Comparison of ENCODE assay signal across 1 cellular context in genomic region chr5:1800470-1801060, GRCh38.
TF ChIP-seq lines count a peak whose summit lies in the region.

No MANE protein-coding gene starts in this region.

TF ChIP-seq in K562, 482 proteins besides CTCF, POLR2A, EP300 and RAD21 (continued from another document and continues in another):
- no peak for TF ChIP-seq ZBTB5 (IDR thresholded peaks at IDR 0.05)
- no peak for TF ChIP-seq NFATC3 (IDR thresholded peaks at IDR 0.05)
- no peak for TF ChIP-seq PRMT5 (CRISPR knock-in tag; IDR thresholded peaks at IDR 0.05)
- no peak for TF ChIP-seq ZNF584 (CRISPR knock-in tag; IDR thresholded peaks at IDR 0.05; ENCODE audit: low read depth)
- TF ChIP-seq PKNOX1 (IDR thresholded peaks at IDR 0.05): peak; percentile 43
- TF ChIP-seq BCL6 (CRISPR knock-in tag; IDR thresholded peaks at IDR 0.05): no peak
- TF ChIP-seq HOMEZ (CRISPR knock-in tag; IDR thresholded peaks at IDR 0.05): no peak
- no peak for TF ChIP-seq E2F5 (CRISPR knock-in tag; IDR thresholded peaks at IDR 0.05)
- no peak for TF ChIP-seq NR2C2 (CRISPR knock-in tag; IDR thresholded peaks at IDR 0.05)
- no peak for TF ChIP-seq NR2C2 (tag; IDR thresholded peaks at IDR 0.05)
- TF ChIP-seq RFX1 (IDR thresholded peaks at IDR 0.05): no peak
- no peak for TF ChIP-seq ZBTB1 (CRISPR knock-in tag; IDR thresholded peaks at IDR 0.05; ENCODE audit: borderline replicate concordance, low read depth)
- TF ChIP-seq SP2 (IDR thresholded peaks at IDR 0.05; ENCODE audit: extremely low read depth, low read depth, low read length, poor library complexity, severe bottlenecking): no peak
- no peak for TF ChIP-seq CREM (IDR thresholded peaks at IDR 0.05; ENCODE audit: low read depth)
- no peak for TF ChIP-seq NUFIP1 (IDR thresholded peaks at IDR 0.05; ENCODE audit: partially characterized antibody)
- TF ChIP-seq USF2 (CRISPR knock-in tag; IDR thresholded peaks at IDR 0.05): peak; percentile 89
- TF ChIP-seq ZFP30 (CRISPR knock-in tag; IDR thresholded peaks at IDR 0.05; ENCODE audit: borderline replicate concordance): no peak
- TF ChIP-seq PTBP1 (IDR thresholded peaks at IDR 0.05; ENCODE audit: low read depth, low read length): no peak
- TF ChIP-seq TBP (optimal IDR thresholded peaks at IDR 0.05; ENCODE audit: low read depth, low read length): no peak
- no peak for TF ChIP-seq HDAC6 (IDR thresholded peaks at IDR 0.05; ENCODE audit: low read depth, low read length)
- TF ChIP-seq ZNF12 (CRISPR knock-in tag; IDR thresholded peaks at IDR 0.05): no peak
- TF ChIP-seq PCBP1 (IDR thresholded peaks at IDR 0.05; ENCODE audit: low read depth, low read length, poor library complexity, severe bottlenecking): no peak
- TF ChIP-seq ZC3H4 (CRISPR knock-in tag; IDR thresholded peaks at IDR 0.05; ENCODE audit: borderline replicate concordance): peak; percentile 76; the same call in 1 of the 2 replicates
- no peak; the same call in 1 of the 2 replicates for TF ChIP-seq KAT7 (CRISPR knock-in tag; IDR thresholded peaks at IDR 0.05; ENCODE audit: borderline replicate concordance)
- TF ChIP-seq RBM14 (IDR thresholded peaks at IDR 0.05; ENCODE audit: borderline replicate concordance, insufficient read depth, low read depth, low read length): no peak
- TF ChIP-seq STAT5B (CRISPR knock-in tag; IDR thresholded peaks at IDR 0.05): no peak
- no peak for TF ChIP-seq BDP1 (IDR thresholded peaks at IDR 0.05; ENCODE audit: insufficient read depth, insufficient read length)
- TF ChIP-seq ZNF174 (CRISPR knock-in tag; IDR thresholded peaks at IDR 0.05): no peak
- no peak for TF ChIP-seq MEF2A (IDR thresholded peaks at IDR 0.05; ENCODE audit: control insufficient read depth, low read depth, low read length)
- 0 out of 2 replicates have a peak, but pooled peaks have one; percentile 4 for TF ChIP-seq EP400 (IDR thresholded peaks at IDR 0.05)
- no peak for TF ChIP-seq ZNF175 (CRISPR knock-in tag; IDR thresholded peaks at IDR 0.05; ENCODE audit: low read depth)
- 0 out of 2 replicates have a peak, but pooled peaks have one; percentile 32 for TF ChIP-seq HDGF (IDR thresholded peaks at IDR 0.05)
- no peak for TF ChIP-seq MITF (IDR thresholded peaks at IDR 0.05)
- TF ChIP-seq CBFA2T3 (IDR thresholded peaks at IDR 0.05): no peak
- TF ChIP-seq ZNF280B (CRISPR knock-in tag; IDR thresholded peaks at IDR 0.05): no peak
- TF ChIP-seq NR1H2 (CRISPR knock-in tag; IDR thresholded peaks at IDR 0.05): no peak
- no peak for TF ChIP-seq THAP12 (CRISPR knock-in tag; IDR thresholded peaks at IDR 0.05)
- TF ChIP-seq FIP1L1 (IDR thresholded peaks at IDR 0.05; ENCODE audit: low read depth, low read length, poor library complexity, severe bottlenecking): no peak
- TF ChIP-seq TOE1 (IDR thresholded peaks at IDR 0.05; ENCODE audit: borderline replicate concordance): peak; percentile 89
- no peak for TF ChIP-seq TOE1 (CRISPR knock-in tag; IDR thresholded peaks at IDR 0.05; ENCODE audit: borderline replicate concordance, low read depth)
- peak; percentile 76; the same call in 1 of the 2 replicates for TF ChIP-seq FOXP1 (CRISPR knock-in tag; IDR thresholded peaks at IDR 0.05)
- no peak for TF ChIP-seq ZNF347 (CRISPR knock-in tag; IDR thresholded peaks at IDR 0.05; ENCODE audit: low read depth)
- no peak for TF ChIP-seq THAP7 (CRISPR knock-in tag; IDR thresholded peaks at IDR 0.05)
- TF ChIP-seq ZNF436 (CRISPR knock-in tag; IDR thresholded peaks at IDR 0.05): no peak
- no peak for TF ChIP-seq IFI16 (CRISPR knock-in tag; IDR thresholded peaks at IDR 0.05)
- no peak for TF ChIP-seq POLR3A (IDR thresholded peaks at IDR 0.05; ENCODE audit: borderline replicate concordance, extremely low read depth, insufficient read depth, insufficient read length)
- TF ChIP-seq COPS2 (conservative IDR thresholded peaks at IDR 0.05): no peak
- no peak for TF ChIP-seq IRF1 (CRISPR knock-in tag; IDR thresholded peaks at IDR 0.05; ENCODE audit: borderline replicate concordance)
- no peak for TF ChIP-seq CHCHD3 (CRISPR knock-in tag; IDR thresholded peaks at IDR 0.05)
- no peak for TF ChIP-seq THRAP3 (IDR thresholded peaks at IDR 0.05; ENCODE audit: borderline replicate concordance)
- TF ChIP-seq ARID2 (IDR thresholded peaks at IDR 0.05): no peak
- 0 out of 2 replicates have a peak, but pooled peaks have one; percentile 16 for TF ChIP-seq ATF6 (CRISPR knock-in tag; IDR thresholded peaks at IDR 0.05)
- TF ChIP-seq EZH2 (IDR thresholded peaks at IDR 0.05; ENCODE audit: borderline replicate concordance, low read depth, low read length): no peak
- TF ChIP-seq CEBPB (tag; IDR thresholded peaks at IDR 0.05): no peak
- peak; percentile 19 for TF ChIP-seq ASH1L (IDR thresholded peaks at IDR 0.05; ENCODE audit: borderline replicate concordance, low read depth, partially characterized antibody)
- TF ChIP-seq XRCC5 (IDR thresholded peaks at IDR 0.05; ENCODE audit: low read depth, low read length): no peak
- no peak for TF ChIP-seq SRF (CRISPR knock-in tag; IDR thresholded peaks at IDR 0.05)
